ENCODE assay signal across 1 cellular context in the genomic region with DNA sequence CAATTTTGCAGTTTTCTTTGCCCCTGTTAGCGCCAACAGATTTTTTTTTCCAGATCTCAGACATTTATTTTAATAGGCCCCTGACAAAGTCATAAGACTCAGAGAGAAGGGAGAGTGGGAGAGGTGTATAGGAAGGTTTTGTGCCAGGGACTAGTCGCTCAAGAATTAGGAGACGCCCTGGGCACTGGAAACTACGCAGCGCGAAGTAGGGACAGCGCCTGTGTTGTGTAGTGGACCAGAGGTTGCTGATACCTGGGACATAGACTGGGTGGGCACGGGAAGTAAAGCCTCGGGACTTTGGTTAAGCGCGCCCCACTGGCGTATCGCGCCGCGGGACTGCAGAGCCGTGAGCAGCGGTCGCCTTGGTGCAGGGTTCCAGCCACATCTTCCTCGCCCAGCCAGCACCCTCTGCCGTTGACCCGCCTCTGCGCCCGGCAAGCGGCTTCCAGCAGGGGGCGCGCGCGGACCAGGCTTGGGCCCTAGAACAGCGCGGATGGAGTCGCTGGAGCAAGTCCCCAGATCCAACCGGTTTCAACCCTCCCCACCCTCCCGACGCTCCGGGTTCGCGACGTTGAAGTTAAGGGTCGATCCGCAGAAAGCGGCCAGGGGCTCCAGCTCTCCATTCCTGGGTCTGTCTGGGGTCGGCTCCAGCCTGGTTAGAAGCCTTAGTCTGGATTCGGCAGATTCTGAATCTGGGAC.
TF ChIP-seq lines count a peak whose summit lies in the region.

No MANE protein-coding gene starts in this region.

TF ChIP-seq in HepG2, 621 proteins besides CTCF, POLR2A, EP300 and RAD21 (continued from another document and continues in another):
- TF ChIP-seq, protein P1, sequence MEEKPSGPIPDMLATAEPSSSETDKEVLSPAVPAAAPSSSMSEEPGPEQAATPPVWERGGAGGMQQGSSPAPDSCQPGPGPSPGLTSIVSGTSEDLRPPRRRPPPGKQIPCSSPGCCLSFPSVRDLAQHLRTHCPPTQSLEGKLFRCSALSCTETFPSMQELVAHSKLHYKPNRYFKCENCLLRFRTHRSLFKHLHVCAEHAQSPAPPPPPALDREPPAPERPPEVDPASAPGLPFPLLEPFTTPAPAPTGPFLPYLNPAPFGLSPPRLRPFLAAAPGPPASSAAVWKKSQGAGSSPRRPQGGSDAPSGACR (CRISPR knock-in tag; IDR thresholded peaks at IDR 0.05): no peak
- no peak for TF ChIP-seq ZNF761 (CRISPR knock-in tag; conservative IDR thresholded peaks at IDR 0.05)
- TF ChIP-seq, protein P2, sequence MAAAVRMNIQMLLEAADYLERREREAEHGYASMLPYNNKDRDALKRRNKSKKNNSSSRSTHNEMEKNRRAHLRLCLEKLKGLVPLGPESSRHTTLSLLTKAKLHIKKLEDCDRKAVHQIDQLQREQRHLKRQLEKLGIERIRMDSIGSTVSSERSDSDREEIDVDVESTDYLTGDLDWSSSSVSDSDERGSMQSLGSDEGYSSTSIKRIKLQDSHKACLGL (CRISPR knock-in tag; IDR thresholded peaks at IDR 0.05): peak; percentile 24; the same call in 1 of the 2 replicates
- TF ChIP-seq, protein P3, sequence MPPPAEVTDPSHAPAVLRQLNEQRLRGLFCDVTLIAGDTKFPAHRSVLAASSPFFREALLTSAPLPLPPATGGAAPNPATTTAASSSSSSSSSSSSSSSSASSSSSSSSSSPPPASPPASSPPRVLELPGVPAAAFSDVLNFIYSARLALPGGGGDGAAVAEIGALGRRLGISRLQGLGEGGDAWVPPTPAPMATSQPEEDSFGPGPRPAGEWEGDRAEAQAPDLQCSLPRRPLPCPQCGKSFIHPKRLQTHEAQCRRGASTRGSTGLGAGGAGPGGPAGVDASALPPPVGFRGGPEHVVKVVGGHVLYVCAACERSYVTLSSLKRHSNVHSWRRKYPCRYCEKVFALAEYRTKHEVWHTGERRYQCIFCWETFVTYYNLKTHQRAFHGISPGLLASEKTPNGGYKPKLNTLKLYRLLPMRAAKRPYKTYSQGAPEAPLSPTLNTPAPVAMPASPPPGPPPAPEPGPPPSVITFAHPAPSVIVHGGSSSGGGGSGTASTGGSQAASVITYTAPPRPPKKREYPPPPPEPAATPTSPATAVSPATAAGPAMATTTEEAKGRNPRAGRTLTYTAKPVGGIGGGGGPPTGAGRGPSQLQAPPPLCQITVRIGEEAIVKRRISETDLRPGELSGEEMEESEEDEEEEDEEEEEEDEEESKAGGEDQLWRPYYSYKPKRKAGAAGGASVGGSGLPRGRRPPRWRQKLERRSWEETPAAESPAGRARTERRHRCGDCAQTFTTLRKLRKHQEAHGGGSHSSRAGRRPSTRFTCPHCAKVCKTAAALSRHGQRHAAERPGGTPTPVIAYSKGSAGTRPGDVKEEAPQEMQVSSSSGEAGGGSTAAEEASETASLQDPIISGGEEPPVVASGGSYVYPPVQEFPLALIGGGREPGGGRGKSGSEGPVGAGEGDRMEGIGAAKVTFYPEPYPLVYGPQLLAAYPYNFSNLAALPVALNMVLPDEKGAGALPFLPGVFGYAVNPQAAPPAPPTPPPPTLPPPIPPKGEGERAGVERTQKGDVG (CRISPR knock-in tag; IDR thresholded peaks at IDR 0.05; ENCODE audit: borderline replicate concordance): no peak
- no peak for TF ChIP-seq ZNF232 (CRISPR knock-in tag; IDR thresholded peaks at IDR 0.05; ENCODE audit: borderline replicate concordance)
- TF ChIP-seq SCMH1 (CRISPR knock-in tag; IDR thresholded peaks at IDR 0.05; ENCODE audit: borderline replicate concordance): no peak
- no peak for TF ChIP-seq ZNF256 (CRISPR knock-in tag; conservative IDR thresholded peaks at IDR 0.05)
- no peak for TF ChIP-seq POLR2AphosphoS5 (IDR thresholded peaks at IDR 0.05; ENCODE audit: low read depth, low read length)
- TF ChIP-seq, protein P4, sequence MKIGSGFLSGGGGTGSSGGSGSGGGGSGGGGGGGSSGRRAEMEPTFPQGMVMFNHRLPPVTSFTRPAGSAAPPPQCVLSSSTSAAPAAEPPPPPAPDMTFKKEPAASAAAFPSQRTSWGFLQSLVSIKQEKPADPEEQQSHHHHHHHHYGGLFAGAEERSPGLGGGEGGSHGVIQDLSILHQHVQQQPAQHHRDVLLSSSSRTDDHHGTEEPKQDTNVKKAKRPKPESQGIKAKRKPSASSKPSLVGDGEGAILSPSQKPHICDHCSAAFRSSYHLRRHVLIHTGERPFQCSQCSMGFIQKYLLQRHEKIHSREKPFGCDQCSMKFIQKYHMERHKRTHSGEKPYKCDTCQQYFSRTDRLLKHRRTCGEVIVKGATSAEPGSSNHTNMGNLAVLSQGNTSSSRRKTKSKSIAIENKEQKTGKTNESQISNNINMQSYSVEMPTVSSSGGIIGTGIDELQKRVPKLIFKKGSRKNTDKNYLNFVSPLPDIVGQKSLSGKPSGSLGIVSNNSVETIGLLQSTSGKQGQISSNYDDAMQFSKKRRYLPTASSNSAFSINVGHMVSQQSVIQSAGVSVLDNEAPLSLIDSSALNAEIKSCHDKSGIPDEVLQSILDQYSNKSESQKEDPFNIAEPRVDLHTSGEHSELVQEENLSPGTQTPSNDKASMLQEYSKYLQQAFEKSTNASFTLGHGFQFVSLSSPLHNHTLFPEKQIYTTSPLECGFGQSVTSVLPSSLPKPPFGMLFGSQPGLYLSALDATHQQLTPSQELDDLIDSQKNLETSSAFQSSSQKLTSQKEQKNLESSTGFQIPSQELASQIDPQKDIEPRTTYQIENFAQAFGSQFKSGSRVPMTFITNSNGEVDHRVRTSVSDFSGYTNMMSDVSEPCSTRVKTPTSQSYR (CRISPR knock-in tag; IDR thresholded peaks at IDR 0.05; ENCODE audit: borderline replicate concordance): peak; percentile 34; the same call in 1 of the 2 replicates
- TF ChIP-seq KAT7 (CRISPR knock-in tag; IDR thresholded peaks at IDR 0.05; ENCODE audit: borderline replicate concordance): no peak
- TF ChIP-seq ISX (CRISPR knock-in tag; conservative IDR thresholded peaks at IDR 0.05): no peak
- TF ChIP-seq FOXJ3 (CRISPR knock-in tag; IDR thresholded peaks at IDR 0.05; ENCODE audit: borderline replicate concordance): no peak
- TF ChIP-seq ZNF546 (CRISPR knock-in tag; conservative IDR thresholded peaks at IDR 0.05): no peak
- TF ChIP-seq ZFYVE20 (CRISPR knock-in tag; IDR thresholded peaks at IDR 0.05; ENCODE audit: borderline replicate concordance, low read depth): no peak
- 0 out of 2 replicates have a peak, but pooled peaks have one; percentile 47 for TF ChIP-seq ZNF124 (CRISPR knock-in tag; IDR thresholded peaks at IDR 0.05)
- TF ChIP-seq ZNF556 (CRISPR knock-in tag; IDR thresholded peaks at IDR 0.05; ENCODE audit: borderline replicate concordance): no peak
- no peak for TF ChIP-seq ZKSCAN8 (CRISPR knock-in tag; IDR thresholded peaks at IDR 0.05; ENCODE audit: borderline replicate concordance)
- no peak for TF ChIP-seq FOXA1 (IDR thresholded peaks at IDR 0.05)
- no peak for TF ChIP-seq FOXA1 (CRISPR knock-in tag; IDR thresholded peaks at IDR 0.05)
- TF ChIP-seq, protein P5, sequence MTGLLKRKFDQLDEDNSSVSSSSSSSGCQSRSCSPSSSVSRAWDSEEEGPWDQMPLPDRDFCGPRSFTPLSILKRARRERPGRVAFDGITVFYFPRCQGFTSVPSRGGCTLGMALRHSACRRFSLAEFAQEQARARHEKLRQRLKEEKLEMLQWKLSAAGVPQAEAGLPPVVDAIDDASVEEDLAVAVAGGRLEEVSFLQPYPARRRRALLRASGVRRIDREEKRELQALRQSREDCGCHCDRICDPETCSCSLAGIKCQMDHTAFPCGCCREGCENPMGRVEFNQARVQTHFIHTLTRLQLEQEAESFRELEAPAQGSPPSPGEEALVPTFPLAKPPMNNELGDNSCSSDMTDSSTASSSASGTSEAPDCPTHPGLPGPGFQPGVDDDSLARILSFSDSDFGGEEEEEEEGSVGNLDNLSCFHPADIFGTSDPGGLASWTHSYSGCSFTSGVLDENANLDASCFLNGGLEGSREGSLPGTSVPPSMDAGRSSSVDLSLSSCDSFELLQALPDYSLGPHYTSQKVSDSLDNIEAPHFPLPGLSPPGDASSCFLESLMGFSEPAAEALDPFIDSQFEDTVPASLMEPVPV (CRISPR knock-in tag; IDR thresholded peaks at IDR 0.05): no peak
- no peak for TF ChIP-seq ZNF432 (CRISPR knock-in tag; IDR thresholded peaks at IDR 0.05; ENCODE audit: borderline replicate concordance)
- no peak for TF ChIP-seq ZNF775 (CRISPR knock-in tag; IDR thresholded peaks at IDR 0.05; ENCODE audit: borderline replicate concordance)
- no peak for TF ChIP-seq ZNF703 (CRISPR knock-in tag; IDR thresholded peaks at IDR 0.05; ENCODE audit: borderline replicate concordance)
- TF ChIP-seq DNMT1 (CRISPR knock-in tag; IDR thresholded peaks at IDR 0.05): peak; percentile 83; the same call in 1 of the 2 replicates
- TF ChIP-seq ZNF263 (CRISPR knock-in tag; IDR thresholded peaks at IDR 0.05): 0 out of 2 replicates have a peak, but pooled peaks have one; percentile 23
- TF ChIP-seq, protein P6, sequence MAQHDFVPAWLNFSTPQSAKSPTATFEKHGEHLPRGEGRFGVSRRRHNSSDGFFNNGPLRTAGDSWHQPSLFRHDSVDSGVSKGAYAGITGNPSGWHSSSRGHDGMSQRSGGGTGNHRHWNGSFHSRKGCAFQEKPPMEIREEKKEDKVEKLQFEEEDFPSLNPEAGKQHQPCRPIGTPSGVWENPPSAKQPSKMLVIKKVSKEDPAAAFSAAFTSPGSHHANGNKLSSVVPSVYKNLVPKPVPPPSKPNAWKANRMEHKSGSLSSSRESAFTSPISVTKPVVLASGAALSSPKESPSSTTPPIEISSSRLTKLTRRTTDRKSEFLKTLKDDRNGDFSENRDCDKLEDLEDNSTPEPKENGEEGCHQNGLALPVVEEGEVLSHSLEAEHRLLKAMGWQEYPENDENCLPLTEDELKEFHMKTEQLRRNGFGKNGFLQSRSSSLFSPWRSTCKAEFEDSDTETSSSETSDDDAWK (CRISPR knock-in tag; IDR thresholded peaks at IDR 0.05): no peak
- 0 out of 2 replicates have a peak, but pooled peaks have one; percentile 55 for TF ChIP-seq ZNF331 (CRISPR knock-in tag; IDR thresholded peaks at IDR 0.05)
- no peak for TF ChIP-seq BRD4 (CRISPR knock-in tag; IDR thresholded peaks at IDR 0.05)
- no peak for TF ChIP-seq ELF4 (CRISPR knock-in tag; IDR thresholded peaks at IDR 0.05; ENCODE audit: borderline replicate concordance)
- no peak for TF ChIP-seq RBFOX2 (IDR thresholded peaks at IDR 0.05; ENCODE audit: low read depth, low read length)
- no peak for TF ChIP-seq PHB2 (IDR thresholded peaks at IDR 0.05; ENCODE audit: partially characterized antibody)
- 0 out of 2 replicates have a peak, but pooled peaks have one; percentile 29 for TF ChIP-seq KMT2B (CRISPR knock-in tag; IDR thresholded peaks at IDR 0.05)
- TF ChIP-seq XRCC5 (optimal IDR thresholded peaks at IDR 0.05; ENCODE audit: low read length): peak; percentile 81
- no peak for TF ChIP-seq ZKSCAN5 (CRISPR knock-in tag; IDR thresholded peaks at IDR 0.05)
- TF ChIP-seq ZBTB42 (CRISPR knock-in tag; IDR thresholded peaks at IDR 0.05): no peak
- TF ChIP-seq ZFP90 (CRISPR knock-in tag; IDR thresholded peaks at IDR 0.05; ENCODE audit: borderline replicate concordance): peak; percentile 48; the same call in 1 of the 2 replicates
- no peak for TF ChIP-seq ZNF652 (CRISPR knock-in tag; IDR thresholded peaks at IDR 0.05; ENCODE audit: borderline replicate concordance, low read depth)
- TF ChIP-seq ZNF333 (CRISPR knock-in tag; IDR thresholded peaks at IDR 0.05; ENCODE audit: borderline replicate concordance): no peak
- TF ChIP-seq GZF1 (CRISPR knock-in tag; IDR thresholded peaks at IDR 0.05): no peak
- no peak for TF ChIP-seq TGIF2 (CRISPR knock-in tag; IDR thresholded peaks at IDR 0.05)
- no peak for TF ChIP-seq ZBTB8A (CRISPR knock-in tag; IDR thresholded peaks at IDR 0.05; ENCODE audit: borderline replicate concordance, low read depth)
- TF ChIP-seq ZNF441 (CRISPR knock-in tag; IDR thresholded peaks at IDR 0.05; ENCODE audit: borderline replicate concordance): no peak
- TF ChIP-seq FIP1L1 (IDR thresholded peaks at IDR 0.05; ENCODE audit: borderline replicate concordance, insufficient read depth, low read depth, low read length): no peak
- TF ChIP-seq ZNF354B (CRISPR knock-in tag; IDR thresholded peaks at IDR 0.05): no peak
- no peak for TF ChIP-seq ARNT2 (CRISPR knock-in tag; IDR thresholded peaks at IDR 0.05; ENCODE audit: low read depth)
- TF ChIP-seq HDAC2 (CRISPR knock-in tag; IDR thresholded peaks at IDR 0.05): no peak
- no peak for TF ChIP-seq ZNF550 (CRISPR knock-in tag; IDR thresholded peaks at IDR 0.05; ENCODE audit: borderline replicate concordance)
- no peak for TF ChIP-seq EZH2 (conservative IDR thresholded peaks at IDR 0.05; ENCODE audit: low read depth, low read length)
- TF ChIP-seq, protein P7, sequence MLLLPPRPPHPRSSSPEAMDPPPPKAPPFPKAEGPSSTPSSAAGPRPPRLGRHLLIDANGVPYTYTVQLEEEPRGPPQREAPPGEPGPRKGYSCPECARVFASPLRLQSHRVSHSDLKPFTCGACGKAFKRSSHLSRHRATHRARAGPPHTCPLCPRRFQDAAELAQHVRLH (CRISPR knock-in tag; IDR thresholded peaks at IDR 0.05; ENCODE audit: borderline replicate concordance, low read depth): no peak
- no peak for TF ChIP-seq KLF12 (CRISPR knock-in tag; IDR thresholded peaks at IDR 0.05; ENCODE audit: borderline replicate concordance)
- no peak for TF ChIP-seq ZNF75D (CRISPR knock-in tag; IDR thresholded peaks at IDR 0.05; ENCODE audit: borderline replicate concordance)
- no peak for TF ChIP-seq PPARG (CRISPR knock-in tag; conservative IDR thresholded peaks at IDR 0.05)
- TF ChIP-seq, protein P8, sequence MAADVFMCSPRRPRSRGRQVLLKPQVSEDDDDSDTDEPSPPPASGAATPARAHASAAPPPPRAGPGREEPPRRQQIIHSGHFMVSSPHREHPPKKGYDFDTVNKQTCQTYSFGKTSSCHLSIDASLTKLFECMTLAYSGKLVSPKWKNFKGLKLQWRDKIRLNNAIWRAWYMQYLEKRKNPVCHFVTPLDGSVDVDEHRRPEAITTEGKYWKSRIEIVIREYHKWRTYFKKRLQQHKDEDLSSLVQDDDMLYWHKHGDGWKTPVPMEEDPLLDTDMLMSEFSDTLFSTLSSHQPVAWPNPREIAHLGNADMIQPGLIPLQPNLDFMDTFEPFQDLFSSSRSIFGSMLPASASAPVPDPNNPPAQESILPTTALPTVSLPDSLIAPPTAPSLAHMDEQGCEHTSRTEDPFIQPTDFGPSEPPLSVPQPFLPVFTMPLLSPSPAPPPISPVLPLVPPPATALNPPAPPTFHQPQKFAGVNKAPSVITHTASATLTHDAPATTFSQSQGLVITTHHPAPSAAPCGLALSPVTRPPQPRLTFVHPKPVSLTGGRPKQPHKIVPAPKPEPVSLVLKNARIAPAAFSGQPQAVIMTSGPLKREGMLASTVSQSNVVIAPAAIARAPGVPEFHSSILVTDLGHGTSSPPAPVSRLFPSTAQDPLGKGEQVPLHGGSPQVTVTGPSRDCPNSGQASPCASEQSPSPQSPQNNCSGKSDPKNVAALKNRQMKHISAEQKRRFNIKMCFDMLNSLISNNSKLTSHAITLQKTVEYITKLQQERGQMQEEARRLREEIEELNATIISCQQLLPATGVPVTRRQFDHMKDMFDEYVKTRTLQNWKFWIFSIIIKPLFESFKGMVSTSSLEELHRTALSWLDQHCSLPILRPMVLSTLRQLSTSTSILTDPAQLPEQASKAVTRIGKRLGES (CRISPR knock-in tag; IDR thresholded peaks at IDR 0.05; ENCODE audit: borderline replicate concordance): no peak
- TF ChIP-seq ZNF160 (CRISPR knock-in tag; IDR thresholded peaks at IDR 0.05): no peak
- TF ChIP-seq MLLT10 (CRISPR knock-in tag; IDR thresholded peaks at IDR 0.05): no peak
- no peak for TF ChIP-seq ZNF260 (CRISPR knock-in tag; IDR thresholded peaks at IDR 0.05; ENCODE audit: borderline replicate concordance, low read depth)
- TF ChIP-seq, protein P9, sequence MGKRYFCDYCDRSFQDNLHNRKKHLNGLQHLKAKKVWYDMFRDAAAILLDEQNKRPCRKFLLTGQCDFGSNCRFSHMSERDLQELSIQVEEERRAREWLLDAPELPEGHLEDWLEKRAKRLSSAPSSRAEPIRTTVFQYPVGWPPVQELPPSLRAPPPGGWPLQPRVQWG (CRISPR knock-in tag; IDR thresholded peaks at IDR 0.05; ENCODE audit: borderline replicate concordance, low read depth): no peak
- no peak for TF ChIP-seq CENPT (CRISPR knock-in tag; IDR thresholded peaks at IDR 0.05; ENCODE audit: low read depth)
